ENCODE assay signal across 14 cellular contexts in genomic region chr5:111229871-111230812, GRCh38. TPM values are rescaled to one million over a fixed set of nuclear protein-coding genes. Genes with fewer than 3 reads are reported as not detected.
A peak's percentile ranks its signal among the peaks of the same experiment; 100 is the strongest.
DNase-seq lines count a peak whose midpoint lies in the region; ATAC-seq, FAIRE-seq and TF ChIP-seq lines count a peak whose summit lies in the region.
"Had no signal": no experiment of that assay in that cellular context is flagged by ENCODE, and none has a peak within 500 bp of the region (broad histone marks: within the 10 kb centered on the region; RNA-seq: fewer than 3 reads in every experiment).

No MANE protein-coding gene starts in this region.

- no peaks in the 10 kb centered on the region for H3K9me3 ChIP-seq in adrenal gland (replicated peaks in 1 of 3)
- H3K9me3 ChIP-seq: SJCRH30 had no signal

- no peak for TF ChIP-seq CTCF in adrenal gland (IDR thresholded peaks at IDR 0.05)

- DNase-seq in GM18507 (ENCODE audit: extremely low spot score, insufficient read length, low read depth) (no peak), glomerular visceral epithelial cell (ENCODE audit: extremely low spot score) (no peak), dermis blood vessel endothelial cell (no peak), adrenal gland (no peak), ureter (ENCODE audit: low spot score) (no peak)
- DNase-seq in effector memory CD8-positive, alpha-beta T cell: no peak
- DNase-seq: DMS79, HFFc6, NCI-H1048, SJCRH30 had no signal

- H3K27me3 Mint-ChIP-seq in effector memory CD8-positive, alpha-beta T cell: no peaks in the 10 kb centered on the region

- peaks cover 10% of the 10 kb centered on the region for H3K36me3 Mint-ChIP-seq in effector memory CD8-positive, alpha-beta T cell (ENCODE audit: insufficient read depth)

- intact Hi-C loops in adrenal gland (cut with DNase I): no loop called here

- peak overlapping the region; percentile 70 for H3K4me3 Mint-ChIP-seq in effector memory CD8-positive, alpha-beta T cell
- H3K4me3 Mint-ChIP-seq: HFFc6 had no signal

- peaks cover 53 to 82% of the 10 kb centered on the region in 2 donors for H3K4me1 Mint-ChIP-seq in effector memory CD8-positive, alpha-beta T cell (ENCODE audit: low read depth in 2 of 2)

- H3K4me3 ChIP-seq in adrenal gland: no peak overlapping the region
- H3K4me3 ChIP-seq: SJCRH30 had no signal

- H3K36me3 ChIP-seq in adrenal gland (replicated peaks in 1 of 2): no peaks in the 10 kb centered on the region
- H3K36me3 ChIP-seq: SJCRH30 had no signal

- ATAC-seq in GM21526 (IDR thresholded peaks at IDR 0.05; ENCODE audit: low FRiP score, unreplicated experiment) (peak; percentile 31), HG03565 (IDR thresholded peaks at IDR 0.05; ENCODE audit: unreplicated experiment) (peak; percentile 18)
- ATAC-seq in effector memory CD8-positive, alpha-beta T cell (replicated peaks): peak; percentile 62

- no peak overlapping the region for H3K27ac ChIP-seq in adrenal gland
- H3K27ac ChIP-seq: parathyroid adenoma, SJCRH30 had no signal

- peak overlapping the region; percentile 85 to 90 for H3K27ac Mint-ChIP-seq in effector memory CD8-positive, alpha-beta T cell
- H3K27ac Mint-ChIP-seq: HFFc6 had no signal

- no peak for TF ChIP-seq POLR2A in adrenal gland (IDR thresholded peaks at IDR 0.05)

- 73 to 83% (median 78%) methylated on average over 4 of the region's 4 CpGs for WGBS in adrenal gland, 4 donors

- FAIRE-seq in GM18507 (lab: Jason Lieb, UNC): peak; percentile 82
- FAIRE-seq: endothelial cell of umbilical vein had no signal

- H3K27me3 ChIP-seq in adrenal gland: peaks cover 13% of the 10 kb centered on the region
- H3K27me3 ChIP-seq: SJCRH30 had no signal

- H3K9me3 Mint-ChIP-seq in effector memory CD8-positive, alpha-beta T cell: no peaks in the 10 kb centered on the region
- H3K9me3 Mint-ChIP-seq: HFFc6 had no signal

- no peaks in the 10 kb centered on the region for H3K4me1 ChIP-seq in adrenal gland (replicated peaks in 1 of 2)
- H3K4me1 ChIP-seq: parathyroid adenoma had no signal

RNA-seq across cellular contexts. Expression of gene CAMK4, which starts 6.0 kb away (rescaled TPM):
- total RNA-seq in dermis blood vessel endothelial cell (under 0.01 and 0.28 TPM in 2 replicates), adrenal gland (1 to 10 TPM in 5 of 8 donors, under 1 TPM in 3; 0.06 to 6.4 (median 1.3) TPM), ureter (3.0 TPM)
- 1 to 10 TPM in 2 of 3 donors, under 1 TPM in 1; 0.51 to 9.2 (median 2.6) TPM for polyA plus RNA-seq in adrenal gland
